ENCODE assay signal across 15 cellular contexts in the genomic region with DNA sequence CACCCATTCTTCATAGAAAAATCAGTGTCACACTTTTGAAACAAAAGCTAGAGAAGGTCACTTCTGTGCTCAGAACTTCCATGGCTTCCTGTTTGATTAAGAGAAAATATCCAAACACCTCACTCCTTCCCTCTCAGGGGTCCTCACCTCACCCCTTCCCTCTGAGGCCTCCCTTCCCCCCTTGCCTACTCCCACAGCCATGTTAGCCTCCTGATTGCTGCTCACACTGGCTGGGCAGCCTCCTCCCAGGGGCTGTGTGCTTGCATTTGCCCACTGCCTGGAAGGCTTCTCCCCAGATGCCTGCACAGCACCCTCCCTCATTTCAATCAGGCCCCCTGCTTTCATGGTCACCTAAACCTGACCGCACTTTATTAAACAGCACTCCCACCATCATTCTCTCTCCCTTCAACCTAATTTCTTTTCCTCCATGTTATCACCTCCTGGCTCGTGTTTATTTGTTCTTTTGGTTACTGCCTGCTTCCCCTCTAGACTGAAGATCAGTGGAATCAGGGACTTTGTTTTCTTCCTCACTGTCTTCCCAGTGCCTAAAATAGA. TPM values are rescaled to one million over a fixed set of nuclear protein-coding genes. Genes with fewer than 3 reads are reported as not detected.
"Had no signal": no experiment of that assay in that cellular context is flagged by ENCODE, and none has a peak within 500 bp of the region (broad histone marks: within the 10 kb centered on the region; RNA-seq: fewer than 3 reads in every experiment).

No MANE protein-coding gene starts in this region.

- H3K27ac ChIP-seq: hepatocyte, lower lobe of right lung, tibial nerve had no signal

- H3K27me3 ChIP-seq: dorsolateral prefrontal cortex, hepatocyte, ovary, tibial nerve had no signal

- H2AFZ ChIP-seq: hepatocyte had no signal

- H3K4me3 ChIP-seq: dorsolateral prefrontal cortex, hepatocyte, lower lobe of right lung, ovary, skin epidermis, tibial nerve had no signal

- DNase-seq: activated CD4-positive, alpha-beta T cell treated with anti-CD3 and anti-CD28 coated beads, Interleukin-2, amount 50 U/mL, for 1 hour; activated CD4-positive, CD25-positive, alpha-beta regulatory T cell; activated effector memory CD4-positive, alpha-beta T cell treated with Interleukin-2 at 50 U/mL for 16 hours; activated T-cell treated with anti-CD3 and anti-CD28 coated beads, Interleukin-2, amount 50 U/mL, for 24 hours; dorsolateral prefrontal cortex; lower lobe of right lung; naive thymus-derived CD8-positive, alpha-beta T cell; ovary; SIG-M5; T-helper 2 cell had no signal

- H3K4me2 ChIP-seq: hepatocyte had no signal

- H3K36me3 ChIP-seq: lower lobe of right lung, ovary had no signal

- H3K9me3 ChIP-seq: lower lobe of right lung, ovary, tibial nerve had no signal

- ATAC-seq: lower lobe of right lung; naive thymus-derived CD8-positive, alpha-beta T cell had no signal

RNA-seq across cellular contexts. Expression of a gene that starts 10.4 kb away (rescaled TPM):
- total RNA-seq: endothelial cell of umbilical vein; mononuclear cell; naive thymus-derived CD8-positive, alpha-beta T cell had no signal
- polyA plus RNA-seq: naive thymus-derived CD8-positive, alpha-beta T cell had no signal
